Comparison of ENCODE assay signal across 1 cellular context in the genomic region with DNA sequence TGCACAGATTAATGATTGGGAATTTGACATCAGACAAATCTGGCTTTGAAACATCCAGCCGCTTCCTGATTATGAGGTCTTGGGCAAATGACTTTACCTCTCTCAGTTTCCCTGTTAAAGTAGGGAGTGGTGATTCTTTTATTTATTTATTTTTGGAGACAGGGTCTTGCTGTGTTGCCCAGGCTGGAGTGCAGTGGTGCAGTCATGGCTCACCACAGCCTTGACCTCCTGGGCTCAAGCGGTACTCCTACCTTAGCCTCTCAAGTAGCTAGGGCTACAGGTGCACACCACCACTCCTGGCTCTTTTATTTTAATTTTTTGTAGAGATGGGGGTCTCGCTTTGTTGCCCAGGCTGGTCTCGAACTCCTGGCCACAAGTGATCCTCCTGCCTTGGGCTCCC.
TF ChIP-seq lines count a peak whose summit lies in the region.

No MANE protein-coding gene starts in this region.

TF ChIP-seq in HCT116, 20 proteins besides CTCF, POLR2A, EP300 and RAD21:
- TF ChIP-seq TCF7L2 (IDR thresholded peaks at IDR 0.05; ENCODE audit: borderline replicate concordance, extremely low read depth, insufficient read depth, insufficient read length) (no peak), ELF1 (IDR thresholded peaks at IDR 0.05; ENCODE audit: borderline replicate concordance, low read depth) (no peak), JUND (IDR thresholded peaks at IDR 0.05) (no peak), FOSL1 (IDR thresholded peaks at IDR 0.05; ENCODE audit: low read depth) (no peak), SIN3A (IDR thresholded peaks at IDR 0.05; ENCODE audit: low read depth) (no peak), SP1 (IDR thresholded peaks at IDR 0.05; ENCODE audit: low read depth) (no peak), ZFX (IDR thresholded peaks at IDR 0.05) (no peak), EGR1 (IDR thresholded peaks at IDR 0.05; ENCODE audit: low read depth) (no peak), SRF (IDR thresholded peaks at IDR 0.05; ENCODE audit: low read depth) (no peak)
- TF ChIP-seq, protein P1, sequence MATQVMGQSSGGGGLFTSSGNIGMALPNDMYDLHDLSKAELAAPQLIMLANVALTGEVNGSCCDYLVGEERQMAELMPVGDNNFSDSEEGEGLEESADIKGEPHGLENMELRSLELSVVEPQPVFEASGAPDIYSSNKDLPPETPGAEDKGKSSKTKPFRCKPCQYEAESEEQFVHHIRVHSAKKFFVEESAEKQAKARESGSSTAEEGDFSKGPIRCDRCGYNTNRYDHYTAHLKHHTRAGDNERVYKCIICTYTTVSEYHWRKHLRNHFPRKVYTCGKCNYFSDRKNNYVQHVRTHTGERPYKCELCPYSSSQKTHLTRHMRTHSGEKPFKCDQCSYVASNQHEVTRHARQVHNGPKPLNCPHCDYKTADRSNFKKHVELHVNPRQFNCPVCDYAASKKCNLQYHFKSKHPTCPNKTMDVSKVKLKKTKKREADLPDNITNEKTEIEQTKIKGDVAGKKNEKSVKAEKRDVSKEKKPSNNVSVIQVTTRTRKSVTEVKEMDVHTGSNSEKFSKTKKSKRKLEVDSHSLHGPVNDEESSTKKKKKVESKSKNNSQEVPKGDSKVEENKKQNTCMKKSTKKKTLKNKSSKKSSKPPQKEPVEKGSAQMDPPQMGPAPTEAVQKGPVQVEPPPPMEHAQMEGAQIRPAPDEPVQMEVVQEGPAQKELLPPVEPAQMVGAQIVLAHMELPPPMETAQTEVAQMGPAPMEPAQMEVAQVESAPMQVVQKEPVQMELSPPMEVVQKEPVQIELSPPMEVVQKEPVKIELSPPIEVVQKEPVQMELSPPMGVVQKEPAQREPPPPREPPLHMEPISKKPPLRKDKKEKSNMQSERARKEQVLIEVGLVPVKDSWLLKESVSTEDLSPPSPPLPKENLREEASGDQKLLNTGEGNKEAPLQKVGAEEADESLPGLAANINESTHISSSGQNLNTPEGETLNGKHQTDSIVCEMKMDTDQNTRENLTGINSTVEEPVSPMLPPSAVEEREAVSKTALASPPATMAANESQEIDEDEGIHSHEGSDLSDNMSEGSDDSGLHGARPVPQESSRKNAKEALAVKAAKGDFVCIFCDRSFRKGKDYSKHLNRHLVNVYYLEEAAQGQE (IDR thresholded peaks at IDR 0.05; ENCODE audit: low read depth): no peak
- TF ChIP-seq, protein P2, sequence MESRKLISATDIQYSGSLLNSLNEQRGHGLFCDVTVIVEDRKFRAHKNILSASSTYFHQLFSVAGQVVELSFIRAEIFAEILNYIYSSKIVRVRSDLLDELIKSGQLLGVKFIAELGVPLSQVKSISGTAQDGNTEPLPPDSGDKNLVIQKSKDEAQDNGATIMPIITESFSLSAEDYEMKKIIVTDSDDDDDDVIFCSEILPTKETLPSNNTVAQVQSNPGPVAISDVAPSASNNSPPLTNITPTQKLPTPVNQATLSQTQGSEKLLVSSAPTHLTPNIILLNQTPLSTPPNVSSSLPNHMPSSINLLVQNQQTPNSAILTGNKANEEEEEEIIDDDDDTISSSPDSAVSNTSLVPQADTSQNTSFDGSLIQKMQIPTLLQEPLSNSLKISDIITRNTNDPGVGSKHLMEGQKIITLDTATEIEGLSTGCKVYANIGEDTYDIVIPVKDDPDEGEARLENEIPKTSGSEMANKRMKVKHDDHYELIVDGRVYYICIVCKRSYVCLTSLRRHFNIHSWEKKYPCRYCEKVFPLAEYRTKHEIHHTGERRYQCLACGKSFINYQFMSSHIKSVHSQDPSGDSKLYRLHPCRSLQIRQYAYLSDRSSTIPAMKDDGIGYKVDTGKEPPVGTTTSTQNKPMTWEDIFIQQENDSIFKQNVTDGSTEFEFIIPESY (IDR thresholded peaks at IDR 0.05; ENCODE audit: extremely low read depth, insufficient replicate concordance, low read length): no peak
